Comparison of ENCODE assay signal across 8 cellular contexts in the genomic region with DNA sequence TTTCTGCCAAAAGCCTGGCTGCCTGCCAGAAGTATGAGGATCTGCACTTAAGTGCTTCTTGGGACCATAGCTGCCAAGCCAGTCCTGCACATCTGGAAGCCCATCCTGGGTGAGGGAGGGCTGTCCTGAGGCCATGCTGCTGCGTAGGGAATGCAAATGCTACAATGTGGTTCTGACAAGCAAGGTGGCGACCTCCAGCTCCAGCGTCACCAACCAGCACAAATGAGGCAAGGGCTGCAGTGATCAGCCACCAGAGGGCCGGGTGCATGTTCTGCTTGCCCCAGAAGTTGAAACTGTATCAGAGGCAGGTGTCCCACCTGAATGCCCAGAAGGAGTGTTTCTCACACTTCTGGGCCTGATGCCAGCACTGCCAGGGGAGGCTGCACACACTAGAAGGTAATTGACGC.
A peak's percentile ranks its signal among the peaks of the same experiment; 100 is the strongest.
DNase-seq lines count a peak whose midpoint lies in the region; ATAC-seq and TF ChIP-seq lines count a peak whose summit lies in the region.

No MANE protein-coding gene starts in this region.

- no peak overlapping the region for H2BK15ac ChIP-seq in mesendoderm (replicated peaks; ENCODE audit: low read depth)

- no peak overlapping the region for H3K27ac Mint-ChIP-seq in activated CD8-positive, alpha-beta memory T cell treated with anti-CD3 and anti-CD28 coated beads, Interleukin-2, amount 10 ng/mL, durations not matched to agents 7 days and 5 days

- H3K9me3 ChIP-seq in OCI-LY3 (ENCODE audit: insufficient read depth, low read length), result no peaks in the 10 kb centered on the region; the same call in 1 of the 2 replicates

- H3K9ac ChIP-seq in OCI-LY3 (ENCODE audit: low read length) (no peak overlapping the region), mesendoderm (ENCODE audit: low read length) (no peak overlapping the region)

- CTCF ChIA-PET in activated CD8-positive, alpha-beta memory T cell treated with anti-CD3 and anti-CD28 coated beads, Interleukin-2, amount 10 ng/mL, durations not matched to agents 7 days and 5 days (lab: Charles Lee), result no interaction called here

- H3K36me3 ChIP-seq in OCI-LY3 (replicated peaks; ENCODE audit: low read depth, low read length), result no peaks in the 10 kb centered on the region
- no peaks in the 10 kb centered on the region for H3K36me3 ChIP-seq in mesendoderm (ENCODE audit: control insufficient read depth, insufficient read depth, low read length)

- no peaks in the 10 kb centered on the region for H3K4me1 Mint-ChIP-seq in activated CD8-positive, alpha-beta memory T cell treated with anti-CD3 and anti-CD28 coated beads, Interleukin-2, amount 10 ng/mL, durations not matched to agents 7 days and 5 days

- no peak overlapping the region for H3K18ac ChIP-seq in mesendoderm (ENCODE audit: low read length)

- no peaks in the 10 kb centered on the region for H3K79me1 ChIP-seq in mesendoderm (ENCODE audit: low read length)

- peak; percentile 72 for ATAC-seq in HG02981 (IDR thresholded peaks at IDR 0.05; ENCODE audit: unreplicated experiment)
- no peak for ATAC-seq in activated CD8-positive, alpha-beta memory T cell treated with anti-CD3 and anti-CD28 coated beads, Interleukin-2, amount 10 ng/mL, durations not matched to agents 7 days and 5 days

- no CpG with 5 or more reads among the region's 5 CpGs for WGBS in mesendoderm (ENCODE audit: extremely low coverage, insufficient coverage, low lambda C conversion rate)

- H3K4me2 ChIP-seq in OCI-LY3 (ENCODE audit: low read length) (no peak overlapping the region; the same call in 1 of the 2 replicates), mesendoderm (ENCODE audit: low read length) (no peak overlapping the region)

- no peak overlapping the region for H3K23ac ChIP-seq in mesendoderm (ENCODE audit: low read length)

- no peak overlapping the region for H2BK120ac ChIP-seq in mesendoderm (ENCODE audit: low read depth, low read length)

- H4K20me1 ChIP-seq in OCI-LY3 (ENCODE audit: insufficient read depth, low read length), result no peaks in the 10 kb centered on the region

- H3K27ac ChIP-seq in OCI-LY3 (ENCODE audit: low read length), result no peak overlapping the region
- no peak overlapping the region for H3K27ac ChIP-seq in mesendoderm (ENCODE audit: low read depth, low read length)

- peaks cover 12% of the 10 kb centered on the region for H3K27me3 Mint-ChIP-seq in activated CD8-positive, alpha-beta memory T cell treated with anti-CD3 and anti-CD28 coated beads, Interleukin-2, amount 10 ng/mL, durations not matched to agents 7 days and 5 days

- H3K27me3 ChIP-seq in OCI-LY3 (ENCODE audit: low read depth, low read length) (no peaks in the 10 kb centered on the region), mesendoderm (ENCODE audit: insufficient read depth, low read length, poor library complexity) (no peaks in the 10 kb centered on the region)

- peak; percentile 47 for TF ChIP-seq CTCF in OCI-LY3 (IDR thresholded peaks at IDR 0.05; ENCODE audit: low read depth, low read length)

- H3K4me1 ChIP-seq in OCI-LY3 (ENCODE audit: low read length) (no peaks in the 10 kb centered on the region), mesendoderm (ENCODE audit: control insufficient read depth, low read depth, low read length) (no peaks in the 10 kb centered on the region)

- no peak overlapping the region for H4K8ac ChIP-seq in mesendoderm (ENCODE audit: low read depth, low read length)

- H3K4me3 Mint-ChIP-seq in activated CD8-positive, alpha-beta memory T cell treated with anti-CD3 and anti-CD28 coated beads, Interleukin-2, amount 10 ng/mL, durations not matched to agents 7 days and 5 days, result no peak overlapping the region

- H3K4me3 ChIP-seq in OCI-LY3 (ENCODE audit: low read length), result no peak overlapping the region
- no peak overlapping the region for H3K4me3 ChIP-seq in mesendoderm (ENCODE audit: low read length)

- DNase-seq in activated gamma-delta T cell (lab: John Stamatoyannopoulos, UW), result peak; percentile 1
- DNase-seq in activated gamma-delta T cell treated with Interleukin-2 at 50 U/mL for 16 hours, result no peak
- DNase-seq in mesendoderm, result peak; percentile 83
- no peak for DNase-seq in GM19240 (ENCODE audit: insufficient read length, low spot score)
- no peak for DNase-seq in T-helper 9 cell
- no peak for DNase-seq in activated CD8-positive, alpha-beta memory T cell treated with anti-CD3 and anti-CD28 coated beads, Interleukin-2, amount 10 ng/mL, durations not matched to agents 7 days and 5 days

- no peak overlapping the region for H4K5ac ChIP-seq in mesendoderm (ENCODE audit: low read length)

- H2AK5ac ChIP-seq in mesendoderm (ENCODE audit: low read length), result no peak overlapping the region

- H3K79me2 ChIP-seq in OCI-LY3 (ENCODE audit: low read length), result no peaks in the 10 kb centered on the region
- H3K79me2 ChIP-seq in mesendoderm (ENCODE audit: control insufficient read depth, insufficient read depth, low read length), result no peaks in the 10 kb centered on the region

- no peak overlapping the region for H3K56ac ChIP-seq in mesendoderm (ENCODE audit: low read length)

- H2AFZ ChIP-seq in OCI-LY3 (ENCODE audit: low read depth, low read length), result 0 out of 2 replicates have a peak overlapping the region, but pooled peaks have one; percentile 8

- H3K36me3 Mint-ChIP-seq in activated CD8-positive, alpha-beta memory T cell treated with anti-CD3 and anti-CD28 coated beads, Interleukin-2, amount 10 ng/mL, durations not matched to agents 7 days and 5 days, result no peaks in the 10 kb centered on the region

- H3K4ac ChIP-seq in mesendoderm (ENCODE audit: low read depth, low read length), result no peak overlapping the region

- H2BK5ac ChIP-seq in mesendoderm (ENCODE audit: low read length), result no peak overlapping the region

- H3K9me3 Mint-ChIP-seq in activated CD8-positive, alpha-beta memory T cell treated with anti-CD3 and anti-CD28 coated beads, Interleukin-2, amount 10 ng/mL, durations not matched to agents 7 days and 5 days (ENCODE audit: low read depth), result no peaks in the 10 kb centered on the region

Comparison
In these comparisons a context has a peak if more than half of its experiments do, and no peak if none do; other contexts are left out.
1. DNase-seq: peak in activated gamma-delta T cell (single experiment) and mesendoderm (single experiment); none in activated gamma-delta T cell treated with Interleukin-2 at 50 U/mL for 16 hours (single experiment), GM19240 (single experiment), T-helper 9 cell (single experiment) and activated CD8-positive, alpha-beta memory T cell treated with anti-CD3 and anti-CD28 coated beads, Interleukin-2, amount 10 ng/mL, durations not matched to agents 7 days and 5 days (single experiment).